8 cellular contexts compared by ENCODE assay signal in the genomic region with DNA sequence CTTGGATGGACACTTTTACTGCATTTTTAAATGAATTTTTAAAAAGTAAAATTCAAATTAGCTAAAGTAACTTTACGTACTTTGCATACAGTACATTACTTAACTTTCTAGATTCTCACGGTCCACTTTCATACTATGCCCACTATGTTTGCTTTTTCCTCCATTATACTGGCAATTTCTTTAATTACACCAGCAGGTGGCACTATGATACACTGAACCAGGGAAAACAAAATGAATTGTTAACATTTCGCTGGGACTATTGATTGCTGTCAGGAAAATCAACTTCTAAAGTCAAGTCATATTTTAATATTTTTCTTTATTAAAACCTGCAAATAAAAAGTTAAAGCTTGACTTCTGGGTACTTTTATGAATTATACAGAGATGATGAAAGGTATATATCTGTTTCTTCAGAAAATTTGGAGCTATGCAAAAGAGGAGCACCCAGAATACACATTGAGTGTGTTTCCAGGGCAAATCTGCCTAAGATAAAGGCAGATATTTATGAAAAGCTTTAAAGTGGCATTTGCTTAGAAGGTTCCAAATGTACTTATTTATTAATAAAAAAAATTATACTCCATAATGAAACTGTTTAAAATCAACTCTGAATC. TPM values are rescaled to one million over a fixed set of nuclear protein-coding genes. Genes with fewer than 3 reads are reported as not detected.
DNase-seq lines count a peak whose midpoint lies in the region; ATAC-seq and TF ChIP-seq lines count a peak whose summit lies in the region.

No MANE protein-coding gene starts in this region.

- no peak overlapping the region for H3K4ac ChIP-seq in mesenchymal stem cell (ENCODE audit: low read depth in 1 of 2, low read length in 2 of 2)

- no peak overlapping the region for H2BK120ac ChIP-seq in mesenchymal stem cell (ENCODE audit: low read depth, low read length)

- H2BK15ac ChIP-seq in mesenchymal stem cell (ENCODE audit: low read depth, poor library complexity, severe bottlenecking) = no peak overlapping the region

- H3K79me1 ChIP-seq in mesenchymal stem cell (replicated peaks; ENCODE audit: low read length, poor library complexity, severe bottlenecking) = no peaks in the 10 kb centered on the region

- H3K27me3 ChIP-seq in DND-41 (ENCODE audit: insufficient read depth, low read length, poor library complexity) (no peaks in the 10 kb centered on the region), mesenchymal stem cell (ENCODE audit: control insufficient read depth in 1 of 2, insufficient read depth in 1 of 2, low read length in 2 of 2) (no peaks in the 10 kb centered on the region), MG63 (no peaks in the 10 kb centered on the region)

- H3K14ac ChIP-seq in mesenchymal stem cell (ENCODE audit: low read length in 2 of 2) = no peak overlapping the region

- no peaks in the 10 kb centered on the region for H3K79me2 ChIP-seq in DND-41 (ENCODE audit: insufficient read depth, low read length)

- H3K4me3 ChIP-seq in DND-41 (ENCODE audit: low read depth in 1 of 2, low read length in 2 of 2) (no peak overlapping the region), mesenchymal stem cell (ENCODE audit: insufficient read depth in 1 of 2, low read depth in 1 of 2, low read length in 2 of 2) (no peak overlapping the region), MG63 (no peak overlapping the region)

- WGBS in mesenchymal stem cell = 29% methylated on average over 2 of the region's 3 CpGs

- DNase-seq in DND-41 = no peak
- DNase-seq in NCI-H69 (lab: John Stamatoyannopoulos, UW) = peak; percentile 44
- DNase-seq in central memory CD4-positive, alpha-beta T cell = peak; percentile 17
- peak; percentile 39 for DNase-seq in mesenchymal stem cell
- no peak for DNase-seq in MG63

- H2AK5ac ChIP-seq in mesenchymal stem cell (ENCODE audit: low read length, severe bottlenecking) = no peak overlapping the region

- no peak overlapping the region for H2BK12ac ChIP-seq in mesenchymal stem cell (ENCODE audit: low read length in 2 of 2)

- no peak overlapping the region for H3K9ac ChIP-seq in DND-41 (ENCODE audit: low read depth, low read length)
- H3K9ac ChIP-seq in mesenchymal stem cell (ENCODE audit: low read length) = no peak overlapping the region

- no peak overlapping the region for H4K91ac ChIP-seq in mesenchymal stem cell (ENCODE audit: low read length)

- peak; percentile 88 for ATAC-seq in DND-41 (ENCODE audit: insufficient read depth, low read depth)
- ATAC-seq in GM19043 (IDR thresholded peaks at IDR 0.05; ENCODE audit: low read depth, unreplicated experiment) = peak; percentile 80
- ATAC-seq in HG03280 (IDR thresholded peaks at IDR 0.05; ENCODE audit: unreplicated experiment) = peak; percentile 89
- ATAC-seq in HG03196 (IDR thresholded peaks at IDR 0.05; ENCODE audit: unreplicated experiment) = no peak

- H4K8ac ChIP-seq in mesenchymal stem cell (ENCODE audit: low read length) = no peak overlapping the region

- H3K4me1 ChIP-seq in DND-41 (ENCODE audit: insufficient read depth, low read length) (no peaks in the 10 kb centered on the region), mesenchymal stem cell (ENCODE audit: control insufficient read depth, insufficient read depth, low read depth, low read length) (no peaks in the 10 kb centered on the region)

- H3K27ac ChIP-seq in DND-41 (ENCODE audit: low read length) = no peak overlapping the region
- no peak overlapping the region for H3K27ac ChIP-seq in mesenchymal stem cell (ENCODE audit: low read length, poor library complexity, severe bottlenecking)

- no peak overlapping the region for H2BK5ac ChIP-seq in mesenchymal stem cell (ENCODE audit: low read depth, low read length, poor library complexity, severe bottlenecking)

- H3K18ac ChIP-seq in mesenchymal stem cell (ENCODE audit: low read depth in 1 of 2, low read length in 2 of 2) = no peak overlapping the region

- no peak overlapping the region for H3K23ac ChIP-seq in mesenchymal stem cell (ENCODE audit: low read length in 2 of 2)

- H2AFZ ChIP-seq in DND-41 (ENCODE audit: low read depth, low read length) = no peak overlapping the region
- H2AFZ ChIP-seq in mesenchymal stem cell (ENCODE audit: low read depth, low read length) = no peak overlapping the region

- peak; percentile 81 for TF ChIP-seq CTCF in DND-41 (IDR thresholded peaks at IDR 0.05; ENCODE audit: borderline replicate concordance, extremely low read depth, low read length, poor library complexity, severe bottlenecking)

- H3K9me3 ChIP-seq in DND-41 (ENCODE audit: insufficient read depth, low read length, severe bottlenecking) = no peaks in the 10 kb centered on the region
- H3K9me3 ChIP-seq in mesenchymal stem cell (ENCODE audit: control insufficient read depth, low read length) = no peaks in the 10 kb centered on the region
- no peaks in the 10 kb centered on the region for H3K9me3 ChIP-seq in MG63

- H3K36me3 ChIP-seq in DND-41 (ENCODE audit: insufficient read depth, low read length) = no peaks in the 10 kb centered on the region
- no peaks in the 10 kb centered on the region for H3K36me3 ChIP-seq in mesenchymal stem cell (ENCODE audit: control insufficient read depth in 1 of 2, insufficient read depth in 2 of 2, low read depth in 1 of 2, low read length in 2 of 2)
- no peaks in the 10 kb centered on the region for H3K36me3 ChIP-seq in MG63

- H4K20me1 ChIP-seq in DND-41 (ENCODE audit: insufficient read depth, low read length) = no peaks in the 10 kb centered on the region

- H3K4me2 ChIP-seq in DND-41 (ENCODE audit: insufficient read depth, low read length) = no peak overlapping the region
- H3K4me2 ChIP-seq in mesenchymal stem cell (ENCODE audit: low read length, poor library complexity, severe bottlenecking) = no peak overlapping the region

RNA-seq across cellular contexts. Expression of gene POU1F1, which starts 21.8 kb away (rescaled TPM):
- not detected for polyA plus RNA-seq in mesenchymal stem cell (2013, experiment 1 of 2)
- not detected for polyA plus RNA-seq in mesenchymal stem cell (2013, experiment 2 of 2)
- total RNA-seq in MG63 (2014; rRNA removed; shearing (Covaris generic); ENCODE audit: low replicate concordance) = not detected in 2 replicates

Comparison
In these comparisons a context has a peak if more than half of its experiments do, and no peak if none do; other contexts are left out.
1. DNase-seq: peak in NCI-H69 (single experiment), central memory CD4-positive, alpha-beta T cell (single experiment) and mesenchymal stem cell (single experiment); none in DND-41 (single experiment) and MG63 (single experiment).